In the genomic region with DNA sequence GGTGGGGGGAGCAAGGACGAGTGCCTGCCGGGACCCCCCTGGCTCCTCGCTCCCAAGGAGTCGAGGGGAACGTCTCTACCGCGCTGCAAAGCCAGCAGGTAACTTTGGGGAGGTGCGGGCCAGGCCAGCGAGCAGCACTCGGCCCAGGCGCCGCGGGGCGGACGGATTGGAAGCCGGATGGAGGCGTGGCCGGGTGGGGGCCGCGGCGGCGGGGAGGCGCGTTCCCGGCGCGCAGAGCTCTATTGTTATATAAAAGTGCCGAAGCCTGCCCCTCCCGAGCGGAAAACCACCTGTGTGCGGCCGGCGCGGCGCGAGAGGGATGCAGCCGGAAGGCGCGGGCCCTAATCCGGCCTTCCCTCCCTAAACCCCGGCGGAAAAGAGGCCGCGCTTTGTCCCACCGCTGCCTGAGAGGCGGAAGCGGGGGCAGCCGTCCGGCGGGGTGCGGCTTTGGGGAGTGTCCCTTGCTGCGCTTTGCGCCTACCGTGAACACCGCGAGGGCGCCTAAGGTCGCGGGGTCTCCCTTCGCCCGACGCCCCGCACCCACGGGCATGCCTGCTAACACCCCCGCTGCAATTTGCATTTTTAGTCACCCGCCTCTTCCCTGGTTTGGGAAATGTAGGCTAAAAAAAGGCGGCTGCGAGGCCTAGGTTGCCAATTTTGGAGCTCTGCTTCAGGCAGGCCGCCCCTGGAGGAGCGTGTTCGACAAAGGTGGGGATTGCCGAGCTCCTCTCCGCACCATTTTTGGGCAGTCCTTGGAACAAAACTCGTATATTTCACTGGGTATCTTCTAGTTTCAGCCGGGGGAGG, we compare ENCODE assay signal across 8 cellular contexts. TPM values are rescaled to one million over a fixed set of nuclear protein-coding genes. Genes with fewer than 3 reads are reported as not detected.
A peak's percentile ranks its signal among the peaks of the same experiment; 100 is the strongest.
DNase-seq lines count a peak whose midpoint lies in the region; ATAC-seq, FAIRE-seq and TF ChIP-seq lines count a peak whose summit lies in the region.

No MANE protein-coding gene starts in this region.

- H3K4me3 ChIP-seq in HUES64 (ENCODE audit: low read length) (peak overlapping the region; percentile 69), pancreas (peak overlapping the region; percentile 58 to 82 (median 72))

- DNase-seq in ACHN (peak; percentile 77), SHP77 (lab: John Stamatoyannopoulos, UW) (peak; percentile 77 to 81), Right ventricle myocardium superior (peak; percentile 94), pancreas (peak; percentile 84 to 92 (median 86)), ureter (ENCODE audit: low spot score) (peak; percentile 87)
- peak; percentile 73 to 89 for DNase-seq in activated naive CD4-positive, alpha-beta T cell treated with anti-CD3 and anti-CD28 coated beads, Interleukin-2, amount 50 U/mL, for 72 hours (ENCODE audit: low spot score in 2 of 2)

- peak; percentile 26 for ATAC-seq in GM19025 (IDR thresholded peaks at IDR 0.05; ENCODE audit: low read depth, unreplicated experiment)
- peak; percentile 40 to 52 for ATAC-seq in activated naive CD4-positive, alpha-beta T cell treated with anti-CD3 and anti-CD28 coated beads, Interleukin-2, amount 50 U/mL, for 72 hours
- peak; percentile 51 for ATAC-seq in Right ventricle myocardium superior (ENCODE audit: poor library complexity)
- peak; percentile 51 to 63 (median 56) for ATAC-seq in pancreas

- H3K36me3 ChIP-seq in HUES64 (ENCODE audit: insufficient read depth, low read length) = peaks cover 19% of the 10 kb centered on the region
- H3K36me3 ChIP-seq in pancreas = no peaks in the 10 kb centered on the region

- in situ Hi-C loops in ACHN (cut with HindIII; ENCODE audit: low pct_ligation_motif_present, low pct_unique_long_range_greater_than_20kb, low sequenced_read_pairs) = no loop called here

- peaks cover 68% of the 10 kb centered on the region for H3K27me3 ChIP-seq in HUES64 (ENCODE audit: insufficient read depth, low read length)
- no peaks in the 10 kb centered on the region for H3K27me3 ChIP-seq in pancreas

- peaks cover 43% of the 10 kb centered on the region for H3K4me1 ChIP-seq in HUES64 (ENCODE audit: insufficient read depth, low read length)
- H3K4me1 ChIP-seq in pancreas = peaks cover 7 to 22% (median 12%) of the 10 kb centered on the region in 3 donors

- intact Hi-C loops in Right ventricle myocardium superior (cut with DNase I) (loop anchor here (10.0 kb wide), 2 partner anchors 189 to 299 kb away; no protein-coding TSS in a partner anchor), pancreas (cut with DNase I) (loop anchor here in 1 of 3 donors (10.0 kb wide), 1 partner anchor 101 kb away; no protein-coding TSS in a partner anchor)

- no peak for TF ChIP-seq CTCF in pancreas (IDR thresholded peaks at IDR 0.05)

- peak overlapping the region; percentile 83 for H3K9ac ChIP-seq in HUES64 (ENCODE audit: low read depth, low read length)

- WGBS in HUES64 = under 1% methylated on average over 75 of the region's 75 CpGs
- WGBS in pancreas, 2 donors = 1% methylated on average over 54 to 75 of the region's 75 CpGs

- peaks cover 25 to 33% of the 10 kb centered on the region in 2 donors for H3K36me3 Mint-ChIP-seq in activated naive CD4-positive, alpha-beta T cell treated with anti-CD3 and anti-CD28 coated beads, Interleukin-2, amount 50 U/mL, for 72 hours

- H3K27ac Mint-ChIP-seq in activated naive CD4-positive, alpha-beta T cell treated with anti-CD3 and anti-CD28 coated beads, Interleukin-2, amount 50 U/mL, for 72 hours = peak overlapping the region; percentile 91 to 94

- no peaks in the 10 kb centered on the region for H3K9me3 Mint-ChIP-seq in activated naive CD4-positive, alpha-beta T cell treated with anti-CD3 and anti-CD28 coated beads, Interleukin-2, amount 50 U/mL, for 72 hours

- peak overlapping the region; percentile 90 for H3K27ac ChIP-seq in HUES64 (ENCODE audit: low read depth, low read length)
- H3K27ac ChIP-seq in pancreas = peak overlapping the region; percentile 98 to 100 (median 99)

- H3K9me3 ChIP-seq in HUES64 (ENCODE audit: insufficient read depth, low read depth, low read length) (no peaks in the 10 kb centered on the region), pancreas (no peaks in the 10 kb centered on the region)

- no peak for FAIRE-seq in pancreas (lab: Jason Lieb, UNC)

RNA-seq across cellular contexts. Expression of a gene that starts 1.7 kb away (rescaled TPM):
- 124 TPM for polyA plus RNA-seq in HUES64 (2013, experiment 1 of 2)
- polyA plus RNA-seq in HUES64 (2013, experiment 2 of 2) = 138 TPM
- 10 to 100 TPM; 25.3 to 39.1 TPM for total RNA-seq in activated naive CD4-positive, alpha-beta T cell treated with anti-CD3 and anti-CD28 coated beads, Interleukin-2, amount 50 U/mL, for 72 hours
- total RNA-seq in Right ventricle myocardium superior (26.7 TPM), pancreas (10 to 100 TPM in 4 of 6 donors, 1 to 10 TPM in 2; 5.3 to 26.1 (median 15.3) TPM), ureter (88.7 TPM)
- 10 to 100 TPM in 1 of 2 donors, 1 to 10 TPM in 1; 7.0 to 13.1 TPM for polyA plus RNA-seq in pancreas

Comparison
In these comparisons a context has a peak if more than half of its experiments do, and no peak if none do; other contexts are left out.
1. Peak in every context shown above with its lines: DNase-seq, ATAC-seq, H3K4me3 ChIP-seq and H3K27ac ChIP-seq.